In genomic region chr19:35347171-35347929, GRCh38 we compare ENCODE assay signal across 8 cellular contexts.
A peak's percentile ranks its signal among the peaks of the same experiment; 100 is the strongest.
DNase-seq lines count a peak whose midpoint lies in the region; ATAC-seq lines count a peak whose summit lies in the region.

TSS of gene FFAR1 (plus strand) at chr19:35347902. CDS start at chr19:35351552, 3,650 bp downstream.

- peaks cover 34% of the 10 kb centered on the region for H3K4me1 Mint-ChIP-seq in T-helper 1 cell treated with Interleukin-12 subunit alpha and Interleukin-12 subunit beta and Interleukin-4 antibody, amounts not matched to agents 30 μg/mL and 1 μg/mL, for 36 hours (ENCODE audit: low read depth)

- peak; percentile 55 for ATAC-seq in GM19035 (IDR thresholded peaks at IDR 0.05; ENCODE audit: unreplicated experiment)
- ATAC-seq in HG02973 (IDR thresholded peaks at IDR 0.05; ENCODE audit: unreplicated experiment) = peak; percentile 57
- ATAC-seq in stimulated activated naive CD8-positive, alpha-beta T cell treated with anti-CD3 and anti-CD28 coated beads, Interleukin-15, Interleukin-2, amounts not matched to agents 100 U/mL and 50 U/mL, for 24 hours = peak; percentile 66

- peak within 1 kb of the TSS; percentile 26 for H3K9ac ChIP-seq in iPS-15b (ENCODE audit: low read depth, low read length)

- H3K4me1 ChIP-seq in iPS-15b (ENCODE audit: control insufficient read depth, insufficient read depth, low read length) = no peaks in the 10 kb centered on the region

- no peaks in the 10 kb centered on the region for H3K9me3 ChIP-seq in iPS-15b (ENCODE audit: control insufficient read depth, insufficient read depth, low read length)

- peak within 1 kb of the TSS; percentile 78 for H3K27ac Mint-ChIP-seq in T-helper 1 cell treated with Interleukin-12 subunit alpha and Interleukin-12 subunit beta and Interleukin-4 antibody, amounts not matched to agents 30 μg/mL and 1 μg/mL, for 36 hours

- no peaks in the 10 kb centered on the region for H3K36me3 ChIP-seq in iPS-15b (ENCODE audit: control insufficient read depth, insufficient read depth, low read length)

- H3K27me3 Mint-ChIP-seq in T-helper 1 cell treated with Interleukin-12 subunit alpha and Interleukin-12 subunit beta and Interleukin-4 antibody, amounts not matched to agents 30 μg/mL and 1 μg/mL, for 36 hours (ENCODE audit: low read depth) = peaks cover 16% of the 10 kb centered on the region

- H3K9me3 Mint-ChIP-seq in T-helper 1 cell treated with Interleukin-12 subunit alpha and Interleukin-12 subunit beta and Interleukin-4 antibody, amounts not matched to agents 30 μg/mL and 1 μg/mL, for 36 hours = no peaks in the 10 kb centered on the region

- H3K4me3 ChIP-seq in iPS-15b (ENCODE audit: low read depth, low read length) = no peak within 1 kb of the TSS

- H3K36me3 Mint-ChIP-seq in T-helper 1 cell treated with Interleukin-12 subunit alpha and Interleukin-12 subunit beta and Interleukin-4 antibody, amounts not matched to agents 30 μg/mL and 1 μg/mL, for 36 hours (ENCODE audit: low read depth) = no peaks in the 10 kb centered on the region

- H3K4me3 Mint-ChIP-seq in T-helper 1 cell treated with Interleukin-12 subunit alpha and Interleukin-12 subunit beta and Interleukin-4 antibody, amounts not matched to agents 30 μg/mL and 1 μg/mL, for 36 hours = peak within 1 kb of the TSS; percentile 67

- no peaks in the 10 kb centered on the region for H3K27me3 ChIP-seq in iPS-15b (ENCODE audit: control insufficient read depth, insufficient read depth, low read length)

- peak; percentile 65 for DNase-seq in stimulated activated naive CD8-positive, alpha-beta T cell treated with anti-CD3 and anti-CD28 coated beads, Interleukin-15, Interleukin-2, amounts not matched to agents 100 U/mL and 50 U/mL, for 24 hours
- DNase-seq in NCI-H2107 (lab: John Stamatoyannopoulos, UW) = no peak
- DNase-seq in foreskin melanocyte = no peak
- no peak for DNase-seq in HUDEP-2 (lab: John Stamatoyannopoulos, UW; ENCODE audit: unreplicated experiment in 76 of 76)
